8 cellular contexts compared by ENCODE assay signal in the genomic region with DNA sequence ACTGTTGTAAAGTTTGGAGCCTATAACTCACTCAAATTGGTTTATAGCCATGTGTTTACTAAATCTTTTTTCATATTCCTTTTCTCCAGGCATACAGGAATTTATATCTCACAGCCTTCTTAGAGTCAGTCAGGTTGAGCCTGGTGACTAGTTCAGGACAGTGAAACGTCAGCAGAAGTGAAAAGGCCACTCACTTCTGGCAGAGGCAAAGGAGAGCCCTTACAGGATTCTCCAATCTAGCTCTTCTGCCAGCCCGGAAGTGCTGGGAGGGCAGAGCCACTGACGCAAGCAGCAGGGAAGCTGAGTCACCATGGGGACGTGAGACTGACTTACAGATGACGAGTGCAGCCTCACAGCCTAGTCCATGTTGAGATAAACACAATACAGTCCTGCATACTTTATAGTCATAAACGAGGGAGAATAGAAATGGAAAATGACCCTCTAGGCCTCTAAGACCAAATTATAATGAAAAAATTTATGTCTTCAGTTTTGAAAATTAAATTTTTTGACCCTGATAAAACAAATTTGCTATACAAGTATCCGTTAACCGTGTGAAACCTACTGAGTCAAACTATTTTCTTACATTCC. TPM values are rescaled to one million over a fixed set of nuclear protein-coding genes. Genes with fewer than 3 reads are reported as not detected.
DNase-seq lines count a peak whose midpoint lies in the region; ATAC-seq and TF ChIP-seq lines count a peak whose summit lies in the region.

No MANE protein-coding gene starts in this region.

- H3K9me3 Mint-ChIP-seq in natural killer cell, result no peaks in the 10 kb centered on the region
- H3K9me3 Mint-ChIP-seq in stimulated activated naive B cell treated with anti-CD40 and anti-IgM and Interleukin-4, amounts not matched to agents 10 μg/mL and 1 μg/mL and 100 μg/mL, for 72 hours, result no peaks in the 10 kb centered on the region

- H3K27me3 Mint-ChIP-seq in natural killer cell (ENCODE audit: low read depth in 2 of 2), result no peaks in the 10 kb centered on the region
- no peaks in the 10 kb centered on the region for H3K27me3 Mint-ChIP-seq in stimulated activated naive B cell treated with anti-CD40 and anti-IgM and Interleukin-4, amounts not matched to agents 10 μg/mL and 1 μg/mL and 100 μg/mL, for 72 hours

- H3K9ac ChIP-seq in KMS-11, result peak overlapping the region; percentile 26; the same call in 1 of the 2 replicates
- H3K9ac ChIP-seq in fibroblast of lung (ENCODE audit: insufficient read depth, low read length), result peak overlapping the region; percentile 10

- intact Hi-C loops in natural killer cell (cut with micrococcal nuclease), result loop anchor here (1.0 to 5.0 kb wide), 3 partner anchors 18 to 151 kb away; partner anchors contain the start of genes SRSF3 and STK38

- peak overlapping the region; percentile 94 to 95 for H3K27ac Mint-ChIP-seq in natural killer cell
- peak overlapping the region; percentile 80 for H3K27ac Mint-ChIP-seq in stimulated activated naive B cell treated with anti-CD40 and anti-IgM and Interleukin-4, amounts not matched to agents 10 μg/mL and 1 μg/mL and 100 μg/mL, for 72 hours

- DNase-seq in COLO668 (lab: John Stamatoyannopoulos, UW; ENCODE audit: unreplicated experiment) (peak; percentile 79), RKO (ENCODE audit: low spot score) (peak; percentile 100), fibroblast of lung (ENCODE audit: low read depth in 2 of 2) (peak; percentile 99 to 100), natural killer cell (peak; percentile 67)
- peak; percentile 48 to 68 for DNase-seq in activated T-helper 1 cell treated with anti-CD3 and anti-CD28 coated beads, Interleukin-2, amount 50 U/mL, for 16 hours (ENCODE audit: low read depth in 1 of 2, low spot score in 1 of 2)
- DNase-seq in stimulated activated naive B cell treated with anti-CD40 and anti-IgM and Interleukin-4, amounts not matched to agents 10 μg/mL and 1 μg/mL and 100 μg/mL, for 72 hours, result peak; percentile 77

- H3K4me3 ChIP-seq in KMS-11 (IDR thresholded peaks at IDR 0.05; ENCODE audit: insufficient read depth, low read depth, low read length) (no peak overlapping the region), fibroblast of lung (replicated peaks in 1 of 4; ENCODE audit: control extremely low read depth in 1 of 4, insufficient read depth in 1 of 4, low read depth in 3 of 4, low read length in 4 of 4) (no peak overlapping the region)

- peak overlapping the region; percentile 79 for H3K4me2 ChIP-seq in KMS-11
- H3K4me2 ChIP-seq in fibroblast of lung (ENCODE audit: extremely low read depth, insufficient read depth, low read length), result peak overlapping the region; percentile 71

- peaks cover 35% of the 10 kb centered on the region for H3K4me1 ChIP-seq in KMS-11 (ENCODE audit: low read depth, poor library complexity, severe bottlenecking)
- H3K4me1 ChIP-seq in fibroblast of lung (ENCODE audit: control insufficient read depth, extremely low read depth, insufficient read depth, low read length), result peaks cover 8% of the 10 kb centered on the region

- H3K79me2 ChIP-seq in KMS-11 (ENCODE audit: insufficient read depth, low read depth), result peaks cover 41% of the 10 kb centered on the region
- peaks cover 32% of the 10 kb centered on the region for H3K79me2 ChIP-seq in fibroblast of lung (ENCODE audit: control insufficient read depth, insufficient read depth, low read length)

- no peaks in the 10 kb centered on the region for H3K9me3 ChIP-seq in fibroblast of lung (ENCODE audit: control insufficient read depth, insufficient read depth, low read depth, low read length)

- H3K36me3 ChIP-seq in KMS-11 (ENCODE audit: insufficient read depth) (no peaks in the 10 kb centered on the region), fibroblast of lung (ENCODE audit: control insufficient read depth, insufficient read depth, low read length) (no peaks in the 10 kb centered on the region)

- H2AFZ ChIP-seq in KMS-11 (ENCODE audit: low read depth), result peak overlapping the region; percentile 34
- H2AFZ ChIP-seq in fibroblast of lung (ENCODE audit: low read length), result peak overlapping the region; percentile 8

- H3K4me3 Mint-ChIP-seq in natural killer cell, result peak overlapping the region; percentile 57
- peak overlapping the region; percentile 26 to 60 for H3K4me3 Mint-ChIP-seq in stimulated activated naive B cell treated with anti-CD40 and anti-IgM and Interleukin-4, amounts not matched to agents 10 μg/mL and 1 μg/mL and 100 μg/mL, for 72 hours

- H3K27ac ChIP-seq in KMS-11 (peak overlapping the region; percentile 89), fibroblast of lung (ENCODE audit: insufficient read depth, low read length) (peak overlapping the region; percentile 97)

- no peaks in the 10 kb centered on the region for H3K36me3 Mint-ChIP-seq in natural killer cell
- peaks cover 0 to 6% of the 10 kb centered on the region in 2 donors for H3K36me3 Mint-ChIP-seq in stimulated activated naive B cell treated with anti-CD40 and anti-IgM and Interleukin-4, amounts not matched to agents 10 μg/mL and 1 μg/mL and 100 μg/mL, for 72 hours

- H4K20me1 ChIP-seq in KMS-11 (ENCODE audit: insufficient read depth) (0 out of 2 replicates have a peak, but pooled peaks cover 6% of the 10 kb centered on the region), fibroblast of lung (ENCODE audit: control insufficient read depth, extremely low read depth, insufficient read depth, low read length) (no peaks in the 10 kb centered on the region)

- ATAC-seq in GM21515 (IDR thresholded peaks at IDR 0.05; ENCODE audit: unreplicated experiment), result peak; percentile 51
- ATAC-seq in natural killer cell, result peak; percentile 68 to 84 (median 72)
- ATAC-seq in stimulated activated naive B cell treated with anti-CD40 and anti-IgM and Interleukin-4, amounts not matched to agents 10 μg/mL and 1 μg/mL and 100 μg/mL, for 72 hours (replicated peaks), result peak; percentile 73 to 82

- TF ChIP-seq CTCF in KMS-11 (conservative IDR thresholded peaks at IDR 0.05; ENCODE audit: low read depth, low read length), result no peak
- no peak for TF ChIP-seq CTCF in fibroblast of lung (conservative IDR thresholded peaks at IDR 0.05 in 1 of 2, IDR thresholded peaks at IDR 0.05 in 1 of 2; ENCODE audit: low read depth in 1 of 2, low read length in 2 of 2)
- no peak for TF ChIP-seq CTCF in natural killer cell (IDR thresholded peaks at IDR 0.05)

- H3K4me1 Mint-ChIP-seq in natural killer cell, result peaks cover 37% of the 10 kb centered on the region in 2 donors
- peaks cover 16 to 30% of the 10 kb centered on the region in 2 donors for H3K4me1 Mint-ChIP-seq in stimulated activated naive B cell treated with anti-CD40 and anti-IgM and Interleukin-4, amounts not matched to agents 10 μg/mL and 1 μg/mL and 100 μg/mL, for 72 hours

- no peaks in the 10 kb centered on the region for H3K27me3 ChIP-seq in KMS-11 (ENCODE audit: insufficient read depth, low read depth)
- H3K27me3 ChIP-seq in fibroblast of lung (ENCODE audit: control insufficient read depth, insufficient read depth, low read length), result no peaks in the 10 kb centered on the region

RNA-seq across cellular contexts. Expression of gene PXT1, which starts 1.3 kb away (rescaled TPM):
- total RNA-seq in fibroblast of lung, result under 0.01 and 0.26 TPM in 2 replicates
- polyA plus RNA-seq in fibroblast of lung, result 0.03 TPM in 2 replicates
- polyA plus RNA-seq in fibroblast of lung (2012), result not detected in 2 replicates
- not detected in 2 replicates for polyA minus RNA-seq in fibroblast of lung (ENCODE audit: low replicate concordance)
- 1 to 10 TPM in 1 of 3 donors, under 1 TPM in 2; 0.27 to 1.0 (median 0.28) TPM for total RNA-seq in natural killer cell

RNA-seq across cellular contexts. Expression of gene KCTD20, which starts 1.4 kb away (rescaled TPM):
- total RNA-seq in fibroblast of lung, result 39.6 and 45.2 TPM in 2 replicates
- 34.2 and 87.4 TPM in 2 replicates for polyA plus RNA-seq in fibroblast of lung
- 21.0 and 50.1 TPM in 2 replicates for polyA plus RNA-seq in fibroblast of lung (2012)
- 35.7 and 43.2 TPM in 2 replicates for polyA minus RNA-seq in fibroblast of lung (ENCODE audit: low replicate concordance)
- total RNA-seq in natural killer cell, result 10 to 100 TPM; 37.7 to 43.5 (median 43.2) TPM

RNA-seq across cellular contexts. Expression of gene ETV7, which starts 53.9 kb away (rescaled TPM):
- total RNA-seq in fibroblast of lung, result 1.0 and 1.5 TPM in 2 replicates
- 0.18 and 0.40 TPM in 2 replicates for polyA plus RNA-seq in fibroblast of lung
- 0.30 and 0.80 TPM in 2 replicates for polyA plus RNA-seq in fibroblast of lung (2012)
- polyA minus RNA-seq in fibroblast of lung (ENCODE audit: low replicate concordance), result 0.94 TPM in 1 of 2 replicates, not detected in the other
- 1 to 10 TPM in 2 of 3 donors, under 1 TPM in 1; 0.96 to 2.8 (median 1.7) TPM for total RNA-seq in natural killer cell
